ENCODE assay signal across 17 cellular contexts in the genomic region with DNA sequence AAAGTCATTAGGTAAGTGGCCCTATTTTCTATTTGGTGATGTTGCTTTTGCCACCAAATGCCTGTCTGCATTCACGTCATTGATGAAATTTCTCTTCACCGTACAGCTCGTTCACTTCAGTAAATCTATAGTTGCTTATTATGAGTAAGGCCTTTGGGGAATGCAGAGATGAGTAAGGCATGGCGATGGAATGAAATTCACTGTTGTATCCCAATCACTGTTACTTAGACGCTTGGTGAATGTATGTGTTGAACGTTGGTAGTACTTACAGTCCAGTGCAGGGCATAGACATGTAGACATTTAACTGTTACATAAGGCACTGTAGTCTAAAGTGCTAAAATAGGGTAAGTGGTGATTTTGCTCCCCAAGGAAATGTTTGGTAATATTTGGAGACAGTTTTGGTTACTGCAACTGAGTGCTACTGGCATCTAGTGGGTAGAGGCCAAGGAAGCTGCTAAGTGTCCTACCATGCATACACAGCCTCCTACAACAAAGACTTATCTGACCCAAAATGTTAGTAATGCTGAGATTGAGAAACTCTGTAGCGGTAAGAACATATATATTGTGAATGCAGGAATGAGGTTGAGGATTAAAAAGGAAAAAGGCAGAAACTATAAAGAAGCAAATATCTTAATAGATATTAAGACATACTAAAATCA. TPM values are rescaled to one million over a fixed set of nuclear protein-coding genes. Genes with fewer than 3 reads are reported as not detected.
A peak's percentile ranks its signal among the peaks of the same experiment; 100 is the strongest.
DNase-seq lines count a peak whose midpoint lies in the region; ATAC-seq and FAIRE-seq lines count a peak whose summit lies in the region.
"Had no signal": no experiment of that assay in that cellular context is flagged by ENCODE, and none has a peak within 500 bp of the region (broad histone marks: within the 10 kb centered on the region; RNA-seq: fewer than 3 reads in every experiment).

No MANE protein-coding gene starts in this region.

- CTCF ChIA-PET in naive thymus-derived CD4-positive, alpha-beta T cell (lab: Charles Lee): no interaction called here

- H3K27ac Mint-ChIP-seq in activated T-helper 2 cell treated with anti-CD3 and anti-CD28 coated beads, Interferon-gamma antibody, Interleukin-2, Interleukin-4, amounts not matched to agents 10 μg/mL and 5 μg/mL and 100 μg/mL, durations not matched to agents 14 hours and 24 hours and 36 hours: peak overlapping the region; percentile 31
- peak overlapping the region in 7 of 9 donors; percentile 7 to 62 (median 9) for H3K27ac Mint-ChIP-seq in naive thymus-derived CD4-positive, alpha-beta T cell

- peaks cover 47% of the 10 kb centered on the region for H3K4me1 Mint-ChIP-seq in activated T-helper 2 cell treated with anti-CD3 and anti-CD28 coated beads, Interferon-gamma antibody, Interleukin-2, Interleukin-4, amounts not matched to agents 10 μg/mL and 5 μg/mL and 100 μg/mL, durations not matched to agents 14 hours and 24 hours and 36 hours (ENCODE audit: low read depth)
- peaks cover 6 to 54% (median 46%) of the 10 kb centered on the region in 7 donors for H3K4me1 Mint-ChIP-seq in naive thymus-derived CD4-positive, alpha-beta T cell

- intact Hi-C loops in activated T-helper 2 cell treated with anti-CD3 and anti-CD28 coated beads, Interferon-gamma antibody, Interleukin-2, Interleukin-4, amounts not matched to agents 10 μg/mL and 5 μg/mL and 100 μg/mL, durations not matched to agents 14 hours and 24 hours and 36 hours (cut with micrococcal nuclease): loop anchor here (5.0 to 10.0 kb wide), 3 partner anchors 50 to 767 kb away; no protein-coding TSS in a partner anchor
- intact Hi-C loops in naive thymus-derived CD4-positive, alpha-beta T cell (cut with micrococcal nuclease): loop anchor here (5.0 to 10.0 kb wide), 4 partner anchors 115 to 1867 kb away; a partner anchor contains a TSS

- no peaks in the 10 kb centered on the region for H3K36me3 ChIP-seq in naive thymus-derived CD4-positive, alpha-beta T cell (ENCODE audit: control insufficient read depth in 2 of 3, insufficient read depth in 3 of 3, low read length in 3 of 3)
- no peaks in the 10 kb centered on the region for H3K36me3 ChIP-seq in H7 (replicated peaks; ENCODE audit: control insufficient read depth, insufficient read depth, low read length)

- H3K27me3 Mint-ChIP-seq in activated T-helper 2 cell treated with anti-CD3 and anti-CD28 coated beads, Interferon-gamma antibody, Interleukin-2, Interleukin-4, amounts not matched to agents 10 μg/mL and 5 μg/mL and 100 μg/mL, durations not matched to agents 14 hours and 24 hours and 36 hours (ENCODE audit: low read depth): no peaks in the 10 kb centered on the region
- no peaks in the 10 kb centered on the region for H3K27me3 Mint-ChIP-seq in naive thymus-derived CD4-positive, alpha-beta T cell

- no peak overlapping the region for H3K27ac ChIP-seq in naive thymus-derived CD4-positive, alpha-beta T cell (ENCODE audit: low read depth, low read length)
- H3K27ac ChIP-seq: C4-2B, dorsolateral prefrontal cortex, PC-9, psoas muscle had no signal

- H3K27me3 ChIP-seq in naive thymus-derived CD4-positive, alpha-beta T cell (ENCODE audit: control insufficient read depth in 2 of 2, insufficient read depth in 2 of 2, low read length in 2 of 2): no peaks in the 10 kb centered on the region
- H3K27me3 ChIP-seq in H7 (ENCODE audit: control insufficient read depth, insufficient read depth, low read length): no peaks in the 10 kb centered on the region
- H3K27me3 ChIP-seq: dorsolateral prefrontal cortex had no signal

- H3K4me3 ChIP-seq in naive thymus-derived CD4-positive, alpha-beta T cell (ENCODE audit: low read length): no peak overlapping the region
- no peak overlapping the region for H3K4me3 ChIP-seq in H7 (ENCODE audit: insufficient read depth, low read depth, low read length)
- H3K4me3 ChIP-seq: dorsolateral prefrontal cortex, PC-9, psoas muscle had no signal

- H3K9me3 ChIP-seq in naive thymus-derived CD4-positive, alpha-beta T cell (ENCODE audit: control insufficient read depth in 2 of 3, low read length in 3 of 3): no peaks in the 10 kb centered on the region
- H3K9me3 ChIP-seq: psoas muscle had no signal

- peak; percentile 28 for DNase-seq in ELR (ENCODE audit: low read depth)
- DNase-seq in GM19239 (ENCODE audit: insufficient read length, low spot score): no peak
- no peak for DNase-seq in activated T-helper 2 cell treated with anti-CD3 and anti-CD28 coated beads, Interferon-gamma antibody, Interleukin-2, Interleukin-4, amounts not matched to agents 10 μg/mL and 5 μg/mL and 100 μg/mL, durations not matched to agents 14 hours and 24 hours and 36 hours (ENCODE audit: low spot score)
- DNase-seq in naive thymus-derived CD4-positive, alpha-beta T cell: no peak
- DNase-seq in stimulated activated CD4-positive, alpha-beta T cell treated with anti-CD3 and anti-CD28 coated beads, Interleukin-2, amount 100 ng/mL, for 48 hours: no peak
- no peak for DNase-seq in H7
- DNase-seq: activated CD4-positive, alpha-beta T cell treated with anti-CD3 and anti-CD28 coated beads for 1 hour; activated effector memory CD4-positive, alpha-beta T cell treated with anti-CD3 and anti-CD28 coated beads, Interleukin-2, amount 50 U/mL, for 16 hours; dorsolateral prefrontal cortex; hypothalamus; Kasumi-1; NCI-H1694; PC-9; psoas muscle; substantia nigra had no signal

- ATAC-seq in naive thymus-derived CD4-positive, alpha-beta T cell: no peak
- no peak for ATAC-seq in GM18858 (IDR thresholded peaks at IDR 0.05; ENCODE audit: unreplicated experiment)
- ATAC-seq: psoas muscle had no signal

- H3K36me3 Mint-ChIP-seq in activated T-helper 2 cell treated with anti-CD3 and anti-CD28 coated beads, Interferon-gamma antibody, Interleukin-2, Interleukin-4, amounts not matched to agents 10 μg/mL and 5 μg/mL and 100 μg/mL, durations not matched to agents 14 hours and 24 hours and 36 hours (ENCODE audit: low read depth): peaks cover 44% of the 10 kb centered on the region
- H3K36me3 Mint-ChIP-seq in naive thymus-derived CD4-positive, alpha-beta T cell: peaks cover 0 to 19% (median 0%) of the 10 kb centered on the region in 5 donors

- POLR2A ChIA-PET in naive thymus-derived CD4-positive, alpha-beta T cell (lab: Charles Lee): no interaction called here

- peaks cover 21 to 41% of the 10 kb centered on the region in 2 donors for H3K4me1 ChIP-seq in naive thymus-derived CD4-positive, alpha-beta T cell (ENCODE audit: control insufficient read depth in 2 of 2, insufficient read depth in 2 of 2, low read length in 2 of 2)

- FAIRE-seq in GM19239 (lab: Jason Lieb, UNC): peak; percentile 11

- no peak overlapping the region for H3K4me3 Mint-ChIP-seq in activated T-helper 2 cell treated with anti-CD3 and anti-CD28 coated beads, Interferon-gamma antibody, Interleukin-2, Interleukin-4, amounts not matched to agents 10 μg/mL and 5 μg/mL and 100 μg/mL, durations not matched to agents 14 hours and 24 hours and 36 hours (ENCODE audit: low read depth)
- peak overlapping the region in 6 of 10 donors; percentile 1 to 38 (median 26) for H3K4me3 Mint-ChIP-seq in naive thymus-derived CD4-positive, alpha-beta T cell

- no peaks in the 10 kb centered on the region for H3K9me3 Mint-ChIP-seq in activated T-helper 2 cell treated with anti-CD3 and anti-CD28 coated beads, Interferon-gamma antibody, Interleukin-2, Interleukin-4, amounts not matched to agents 10 μg/mL and 5 μg/mL and 100 μg/mL, durations not matched to agents 14 hours and 24 hours and 36 hours
- peaks cover 0 to under 1% (median 0%) of the 10 kb centered on the region in 11 donors for H3K9me3 Mint-ChIP-seq in naive thymus-derived CD4-positive, alpha-beta T cell

RNA-seq across cellular contexts. Expression of a gene that starts 5.8 kb away (rescaled TPM):
- total RNA-seq in activated T-helper 2 cell treated with anti-CD3 and anti-CD28 coated beads, Interferon-gamma antibody, Interleukin-2, Interleukin-4, amounts not matched to agents 10 μg/mL and 5 μg/mL and 100 μg/mL, durations not matched to agents 14 hours and 24 hours and 36 hours: 34.9 and 35.0 TPM in 2 replicates
- 10 to 100 TPM; 23.2 to 42.1 (median 33.2) TPM for total RNA-seq in naive thymus-derived CD4-positive, alpha-beta T cell
- 1 to 10 TPM; 2.6 to 3.2 TPM for polyA plus RNA-seq in naive thymus-derived CD4-positive, alpha-beta T cell
- 7.2 and 9.9 TPM in 2 replicates for total RNA-seq in H7 (2014; rRNA removed; shearing (Covaris generic))
